In the genomic region with DNA sequence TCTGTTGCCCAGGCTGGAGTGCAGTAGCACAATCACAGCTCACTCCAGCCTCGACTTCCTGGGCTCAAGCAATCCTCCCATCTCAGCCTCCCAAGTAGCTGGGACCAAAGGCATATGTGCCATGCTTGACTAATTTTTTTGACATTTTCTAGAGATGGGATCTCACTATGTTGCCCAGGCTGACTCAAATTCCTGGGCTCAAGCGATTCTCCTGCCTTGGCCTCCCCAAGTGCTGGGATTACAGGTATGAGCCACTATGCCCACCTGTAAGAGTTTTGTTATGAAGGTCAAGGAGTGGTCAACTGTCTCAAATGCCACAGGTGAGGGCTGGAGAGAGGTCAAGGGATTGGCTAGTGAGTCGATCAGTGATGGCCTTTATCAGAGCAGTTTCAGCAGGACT, we compare ENCODE assay signal across 9 cellular contexts. TPM values are rescaled to one million over a fixed set of nuclear protein-coding genes. Genes with fewer than 3 reads are reported as not detected.
"Had no signal": no experiment of that assay in that cellular context is flagged by ENCODE, and none has a peak within 500 bp of the region (broad histone marks: within the 10 kb centered on the region; RNA-seq: fewer than 3 reads in every experiment).

No MANE protein-coding gene starts in this region.

- H3K9me3 ChIP-seq: HAP-1 had no signal

- DNase-seq: GM23248, GOT3, H9, HCEC 1CT, HFFc6 had no signal

- H3K4me3 ChIP-seq: GM23248, GM23338, HAP-1 had no signal

- H2AFZ ChIP-seq: GM23248, GM23338 had no signal

- H3K9me3 Mint-ChIP-seq: GM23338, H9, HFFc6 had no signal

- H3K27ac ChIP-seq: GM23248 had no signal

- H3K4me3 Mint-ChIP-seq: GM23338, H9, HFFc6 had no signal

- FAIRE-seq: H1, H54 had no signal

- H3K9ac ChIP-seq: GM23248 had no signal

- H3K4me2 ChIP-seq: GM23338 had no signal

- H3K36me3 ChIP-seq: HAP-1 had no signal

- H3K27ac Mint-ChIP-seq: GM23338, H9, HFFc6 had no signal

RNA-seq across cellular contexts. Expression of gene TMEM150C, which starts 32.5 kb away (rescaled TPM):
- total RNA-seq: HFFc6 had no signal
